ENCODE assay signal across 8 cellular contexts in the genomic region with DNA sequence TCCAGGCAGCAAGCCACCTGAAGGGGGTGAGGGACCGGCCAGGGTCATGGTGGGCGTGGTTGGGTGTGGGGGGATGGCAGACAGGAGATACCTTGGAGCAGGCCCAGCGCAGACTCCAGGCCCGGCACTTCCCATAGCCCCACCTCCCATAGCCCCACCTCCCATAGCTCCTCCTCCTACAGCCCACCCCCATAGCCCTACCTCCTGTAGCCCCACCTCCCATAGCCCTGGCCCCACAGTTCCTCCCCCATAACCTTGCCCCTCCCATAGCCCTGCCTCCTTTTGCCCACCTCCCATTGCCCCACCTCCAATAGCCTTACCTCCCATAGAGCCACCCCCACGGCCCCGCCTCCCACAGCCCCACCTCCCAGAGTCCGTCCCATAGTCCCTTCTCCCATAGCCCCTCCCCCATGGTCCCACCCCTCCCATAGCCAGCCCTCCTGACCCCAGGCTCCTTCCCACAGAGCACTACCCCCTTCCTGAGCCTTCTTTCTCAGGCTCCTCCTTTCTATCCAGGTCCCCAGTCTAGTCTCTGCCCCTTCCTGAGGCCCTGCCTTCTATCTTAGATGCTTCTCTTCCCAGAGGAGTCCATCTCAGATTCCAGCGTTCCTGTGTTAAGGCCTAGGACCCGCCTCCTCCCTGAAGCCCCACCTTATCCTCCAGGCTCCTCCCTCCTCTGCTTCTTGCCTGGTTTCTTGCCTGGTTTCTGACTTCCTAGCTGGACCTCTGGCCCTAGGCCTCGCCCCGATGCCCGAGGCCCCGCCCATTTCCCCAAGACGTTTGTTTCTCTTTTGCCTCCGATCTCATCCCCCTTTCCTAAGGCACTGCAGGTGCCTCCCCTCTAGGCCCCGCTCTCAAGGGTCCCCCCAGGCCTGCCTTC. TPM values are rescaled to one million over a fixed set of nuclear protein-coding genes. Genes with fewer than 3 reads are reported as not detected.
DNase-seq lines count a peak whose midpoint lies in the region; ATAC-seq and TF ChIP-seq lines count a peak whose summit lies in the region.

No MANE protein-coding gene starts in this region.

- peak overlapping the region; percentile 43; the same call in 1 of the 2 replicates for H3K9ac ChIP-seq in ES-I3 (ENCODE audit: low read depth, low read length)
- H3K9ac ChIP-seq in KMS-11 = no peak overlapping the region

- intact Hi-C loops in upper lobe of right lung (cut with DNase I) = no loop called here

- H2AFZ ChIP-seq in KMS-11 (ENCODE audit: low read depth) = peak overlapping the region; percentile 71

- H4K20me1 ChIP-seq in KMS-11 (ENCODE audit: insufficient read depth) = no peaks in the 10 kb centered on the region

- ATAC-seq in upper lobe of right lung = peak; percentile 60
- no peak for ATAC-seq in HG02884 (IDR thresholded peaks at IDR 0.05; ENCODE audit: unreplicated experiment)
- no peak for ATAC-seq in GM21528 (IDR thresholded peaks at IDR 0.05; ENCODE audit: low FRiP score, unreplicated experiment)

- peak overlapping the region; percentile 17; the same call in 1 of the 2 replicates for H3K4me2 ChIP-seq in KMS-11

- TF ChIP-seq CTCF in KMS-11 (conservative IDR thresholded peaks at IDR 0.05; ENCODE audit: low read depth, low read length) = no peak
- TF ChIP-seq CTCF in upper lobe of right lung (IDR thresholded peaks at IDR 0.05) = no peak

- H3K36me3 ChIP-seq in ES-I3 (ENCODE audit: insufficient read depth, low read length) (peaks cover 8% of the 10 kb centered on the region), KMS-11 (ENCODE audit: insufficient read depth) (no peaks in the 10 kb centered on the region), iPS DF 6.9 (ENCODE audit: control insufficient read depth, insufficient read depth, low read length) (no peaks in the 10 kb centered on the region), upper lobe of right lung (peaks cover 15% of the 10 kb centered on the region)

- no peaks in the 10 kb centered on the region for H3K79me2 ChIP-seq in KMS-11 (ENCODE audit: insufficient read depth, low read depth)

- no CpG with 5 or more reads among the region's 16 CpGs for WGBS in iPS DF 6.9 (ENCODE audit: insufficient coverage, insufficient read length)

- H3K9me3 ChIP-seq in ES-I3 (ENCODE audit: control insufficient read depth, insufficient read depth, low read length) = no peaks in the 10 kb centered on the region
- H3K9me3 ChIP-seq in iPS DF 6.9 (ENCODE audit: control insufficient read depth, insufficient read depth, low read length) = no peaks in the 10 kb centered on the region
- no peaks in the 10 kb centered on the region for H3K9me3 ChIP-seq in upper lobe of right lung

- peak; percentile 35 to 40 for DNase-seq in activated T-cell treated with anti-CD3 and anti-CD28 coated beads, Interleukin-2, amount 50 U/mL, for 48 hours
- DNase-seq in iPS DF 6.9 (ENCODE audit: low read depth, low spot score) (peak; percentile 95), upper lobe of right lung (no peak), NCI-H1105 (lab: John Stamatoyannopoulos, UW) (no peak)

- H3K4me1 ChIP-seq in ES-I3 (ENCODE audit: insufficient read depth, low read length) (peaks cover 5% of the 10 kb centered on the region), KMS-11 (ENCODE audit: low read depth, poor library complexity, severe bottlenecking) (no peaks in the 10 kb centered on the region), iPS DF 6.9 (ENCODE audit: control insufficient read depth, insufficient read depth, low read length) (peaks cover 6% of the 10 kb centered on the region), upper lobe of right lung (no peaks in the 10 kb centered on the region)

- H3K27me3 ChIP-seq in KMS-11 (ENCODE audit: insufficient read depth, low read depth) (no peaks in the 10 kb centered on the region; the same call in 1 of the 2 replicates), iPS DF 6.9 (ENCODE audit: control insufficient read depth, insufficient read depth, low read length) (no peaks in the 10 kb centered on the region), upper lobe of right lung (no peaks in the 10 kb centered on the region)

- H3K27ac ChIP-seq in KMS-11 (no peak overlapping the region), iPS DF 6.9 (ENCODE audit: low read length) (no peak overlapping the region), upper lobe of right lung (no peak overlapping the region)

- H3K4me3 ChIP-seq in KMS-11 (IDR thresholded peaks at IDR 0.05; ENCODE audit: insufficient read depth, low read depth, low read length) (no peak overlapping the region), iPS DF 6.9 (ENCODE audit: low read length) (peak overlapping the region; percentile 14; the same call in 1 of the 2 replicates), upper lobe of right lung (no peak overlapping the region)

RNA-seq across cellular contexts. Expression of a gene that starts 46.8 kb away (rescaled TPM):
- total RNA-seq in upper lobe of right lung = 45.5 TPM

RNA-seq across cellular contexts. Expression of a gene that starts 52.4 kb away (rescaled TPM):
- 16.5 TPM for total RNA-seq in upper lobe of right lung

Comparison
In these comparisons a context has a peak if more than half of its experiments do, and no peak if none do; other contexts are left out.
1. DNase-seq: peak in activated T-cell treated with anti-CD3 and anti-CD28 coated beads, Interleukin-2, amount 50 U/mL, for 48 hours (2 of 2) and iPS DF 6.9 (single experiment); none in upper lobe of right lung (single experiment) and NCI-H1105 (single experiment).